In the genomic region with DNA sequence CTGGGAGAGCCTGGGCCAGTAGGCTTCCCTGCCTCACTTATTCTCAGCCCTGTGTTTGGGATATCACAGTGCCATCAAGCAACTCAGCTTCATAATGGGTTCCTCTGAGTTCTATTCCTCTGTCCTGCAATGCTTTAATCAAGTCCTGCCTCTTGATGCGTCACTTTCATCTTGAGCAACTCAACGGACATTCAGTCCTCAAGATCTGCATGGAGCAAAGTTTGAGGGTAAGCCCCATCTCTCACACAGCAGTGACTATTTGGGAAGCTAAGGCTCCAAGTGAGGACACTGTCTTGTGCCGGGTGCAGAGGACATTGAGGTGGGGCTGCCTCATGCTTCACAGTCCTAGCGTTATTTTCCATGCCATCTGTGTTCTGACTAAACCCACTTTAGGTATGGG, we compare ENCODE assay signal across 16 cellular contexts.
"Had no signal": no experiment of that assay in that cellular context is flagged by ENCODE, and none has a peak within 500 bp of the region (broad histone marks: within the 10 kb centered on the region; RNA-seq: fewer than 3 reads in every experiment).

No MANE protein-coding gene starts in this region.

- DNase-seq: activated CD4-positive, CD25-positive, alpha-beta regulatory T cell; activated CD8-positive, alpha-beta memory T cell treated with anti-CD3 and anti-CD28 coated beads, Interleukin-2, amount 10 ng/mL, durations not matched to agents 7 days and 5 days; activated gamma-delta T cell treated with Interleukin-2 at 50 U/mL for 16 hours; activated naive CD8-positive, alpha-beta T cell treated with anti-CD3 and anti-CD28 coated beads for 36 hours; activated T-cell treated with anti-CD3 and anti-CD28 coated beads, Interleukin-2, amount 50 U/mL, for 4 hours; anterior cingulate cortex; glutamatergic neuron; left cardiac atrium; naive thymus-derived CD4-positive, alpha-beta T cell; posterior cingulate gyrus; T-helper 17 cell; uterus had no signal

- H3K4me3 ChIP-seq: skin epidermis, uterus had no signal

- ATAC-seq: activated CD8-positive, alpha-beta memory T cell treated with anti-CD3 and anti-CD28 coated beads, Interleukin-2, amount 10 ng/mL, durations not matched to agents 7 days and 5 days; left cardiac atrium; naive thymus-derived CD4-positive, alpha-beta T cell; T-helper 17 cell had no signal

- H3K27ac ChIP-seq: neutrophil, uterus had no signal

- H3K27me3 ChIP-seq: neutrophil, uterus had no signal

- H3K36me3 ChIP-seq: neutrophil, uterus had no signal

- H3K9me3 ChIP-seq: neutrophil, uterus had no signal

- FAIRE-seq: endothelial cell of umbilical vein, TTC549 had no signal

- H3K4me1 ChIP-seq: uterus had no signal
